ENCODE assay signal across 12 cellular contexts in genomic region chr2:44668336-44668735, GRCh38.
DNase-seq lines count a peak whose midpoint lies in the region; ATAC-seq and TF ChIP-seq lines count a peak whose summit lies in the region.
"Had no signal": no experiment of that assay in that cellular context is flagged by ENCODE, and none has a peak within 500 bp of the region (broad histone marks: within the 10 kb centered on the region; RNA-seq: fewer than 3 reads in every experiment).

No MANE protein-coding gene starts in this region.

- no TSS peak for BruUV-seq in HCT116 (replicated peaks; lab: Mats Ljungman, UMichigan)

- H3K4me1 ChIP-seq in DND-41 (ENCODE audit: insufficient read depth, low read length) (peaks cover 9% of the 10 kb centered on the region), HCT116 (ENCODE audit: control insufficient read depth in 1 of 2, insufficient read depth in 2 of 2, low read length in 2 of 2) (no peaks in the 10 kb centered on the region), OCI-LY3 (ENCODE audit: low read length) (no peaks in the 10 kb centered on the region)
- H3K4me1 ChIP-seq: sigmoid colon had no signal

- H3K4me3 ChIP-seq in DND-41 (ENCODE audit: low read depth in 1 of 2, low read length in 2 of 2): no peak overlapping the region
- no peak overlapping the region for H3K4me3 ChIP-seq in HCT116 (replicated peaks in 1 of 2; ENCODE audit: low read depth in 1 of 2, low read length in 2 of 2)
- no peak overlapping the region for H3K4me3 ChIP-seq in OCI-LY3 (ENCODE audit: low read length)
- no peak overlapping the region for H3K4me3 ChIP-seq in fibroblast of villous mesenchyme (ENCODE audit: low read depth, low read length)
- H3K4me3 ChIP-seq: sigmoid colon, SK-N-MC had no signal

- H3K36me3 ChIP-seq in DND-41 (ENCODE audit: insufficient read depth, low read length): no peaks in the 10 kb centered on the region
- H3K36me3 ChIP-seq in HCT116 (ENCODE audit: control insufficient read depth in 1 of 2, insufficient read depth in 2 of 2, low read length in 2 of 2): no peaks in the 10 kb centered on the region
- no peaks in the 10 kb centered on the region for H3K36me3 ChIP-seq in OCI-LY3 (replicated peaks; ENCODE audit: low read depth, low read length)
- H3K36me3 ChIP-seq: sigmoid colon had no signal

- peak; percentile 60 for TF ChIP-seq CTCF in DND-41 (IDR thresholded peaks at IDR 0.05; ENCODE audit: borderline replicate concordance, extremely low read depth, low read length, poor library complexity, severe bottlenecking)
- peak in 2 of 3 experiments; percentile 36 to 40; a peak in 3 of 6 replicates for TF ChIP-seq CTCF in HCT116 (IDR thresholded peaks at IDR 0.05 in 2 of 3, conservative IDR thresholded peaks at IDR 0.05 in 1 of 3; ENCODE audit: borderline replicate concordance in 1 of 3, insufficient read depth in 1 of 3, low read depth in 2 of 3, low read length in 2 of 3)
- TF ChIP-seq CTCF in OCI-LY3 (IDR thresholded peaks at IDR 0.05; ENCODE audit: low read depth, low read length): peak; percentile 77
- peak; percentile 36 for TF ChIP-seq CTCF in fibroblast of villous mesenchyme (IDR thresholded peaks at IDR 0.05; ENCODE audit: insufficient read depth, low read depth, low read length)

- H3K9me3 ChIP-seq in DND-41 (ENCODE audit: insufficient read depth, low read length, severe bottlenecking): no peaks in the 10 kb centered on the region
- H3K9me3 ChIP-seq in HCT116 (ENCODE audit: control insufficient read depth in 1 of 2, insufficient read depth in 1 of 2, low read depth in 1 of 2, low read length in 2 of 2): no peaks in the 10 kb centered on the region
- H3K9me3 ChIP-seq in OCI-LY3 (ENCODE audit: insufficient read depth, low read length): no peaks in the 10 kb centered on the region
- H3K9me3 ChIP-seq: sigmoid colon had no signal

- DNase-seq in DND-41: no peak
- peak; percentile 2 for DNase-seq in HCT116 (ENCODE audit: low read depth, low spot score)
- no peak for DNase-seq in fibroblast of villous mesenchyme (ENCODE audit: low read depth)
- no peak for DNase-seq in activated CD4-positive, alpha-beta T cell treated with anti-CD3 and anti-CD28 coated beads for 4 hours
- no peak for DNase-seq in activated naive CD4-positive, alpha-beta T cell treated with Interleukin-2 at 50 U/mL for 16 hours
- DNase-seq: foreskin fibroblast, NCI-H1105 treated with DMSO at 0.1 percent for 48 hours, sigmoid colon had no signal

- H2AFZ ChIP-seq in DND-41 (ENCODE audit: low read depth, low read length) (no peak overlapping the region), HCT116 (ENCODE audit: low read depth, low read length, poor library complexity, severe bottlenecking) (no peak overlapping the region), OCI-LY3 (ENCODE audit: low read depth, low read length) (0 out of 2 replicates have a peak overlapping the region, but pooled peaks have one; percentile 1)

- CTCF ChIA-PET in HCT116 (lab: Charles Lee): interaction anchor here (0.7 to 1.0 kb wide), 3 partner anchors 19 to 189 kb away, joined by 3 to 4 read pairs (median 3); no protein-coding TSS in a partner anchor

- peaks cover 33% of the 10 kb centered on the region for H4K20me1 ChIP-seq in DND-41 (ENCODE audit: insufficient read depth, low read length)
- H4K20me1 ChIP-seq in HCT116 (ENCODE audit: insufficient read depth): no peaks in the 10 kb centered on the region
- no peaks in the 10 kb centered on the region for H4K20me1 ChIP-seq in OCI-LY3 (ENCODE audit: insufficient read depth, low read length)

- H3K27ac ChIP-seq in DND-41 (ENCODE audit: low read length) (no peak overlapping the region), HCT116 (ENCODE audit: low read depth, low read length) (no peak overlapping the region), OCI-LY3 (ENCODE audit: low read length) (no peak overlapping the region)
- H3K27ac ChIP-seq: sigmoid colon, SK-N-MC had no signal

- H3K27me3 ChIP-seq in DND-41 (ENCODE audit: insufficient read depth, low read length, poor library complexity) (peaks cover 12% of the 10 kb centered on the region), HCT116 (ENCODE audit: insufficient read depth, low read length) (no peaks in the 10 kb centered on the region), OCI-LY3 (ENCODE audit: low read depth, low read length) (no peaks in the 10 kb centered on the region)
- H3K27me3 ChIP-seq: sigmoid colon had no signal

- TF ChIP-seq RAD21 in HCT116 (IDR thresholded peaks at IDR 0.05; ENCODE audit: low read depth): peak; percentile 27

- no peaks in the 10 kb centered on the region for H3K9me2 ChIP-seq in HCT116 (ENCODE audit: insufficient read depth)

- intact Hi-C loops in HCT116 (cut with micrococcal nuclease): no loop called here

- H3K4me2 ChIP-seq in DND-41 (ENCODE audit: insufficient read depth, low read length) (no peak overlapping the region), HCT116 (ENCODE audit: low read length) (no peak overlapping the region), OCI-LY3 (ENCODE audit: low read length) (peak overlapping the region; percentile 37; the same call in 1 of the 2 replicates)

- RAD21 ChIA-PET in HCT116 (lab: Charles Lee; ENCODE audit: low non-redundant PET in 1 of 2, low total read pairs in 2 of 2, uncharacterized antibody in 2 of 2, unreplicated experiment in 2 of 2): no interaction called here

- no peak for TF ChIP-seq POLR2A in HCT116 (IDR thresholded peaks at IDR 0.05; ENCODE audit: borderline replicate concordance, extremely low read depth, insufficient read depth, insufficient read length)

- no peaks in the 10 kb centered on the region for H3K79me2 ChIP-seq in DND-41 (ENCODE audit: insufficient read depth, low read length)
- no peaks in the 10 kb centered on the region for H3K79me2 ChIP-seq in HCT116 (ENCODE audit: insufficient read depth, low read length)
- no peaks in the 10 kb centered on the region for H3K79me2 ChIP-seq in OCI-LY3 (ENCODE audit: low read length)

- H3K9ac ChIP-seq in DND-41 (ENCODE audit: low read depth, low read length): no peak overlapping the region
- no peak overlapping the region for H3K9ac ChIP-seq in HCT116 (ENCODE audit: low read length)
- H3K9ac ChIP-seq in OCI-LY3 (ENCODE audit: low read length): no peak overlapping the region

- ATAC-seq in DND-41 (ENCODE audit: insufficient read depth, low read depth): peak; percentile 58; the same call in 1 of the 3 replicates
- ATAC-seq in HCT116: peak; percentile 63
- ATAC-seq in GM21786 (IDR thresholded peaks at IDR 0.05; ENCODE audit: unreplicated experiment): no peak
- no peak for ATAC-seq in HG02885 (IDR thresholded peaks at IDR 0.05; ENCODE audit: poor library complexity, unreplicated experiment)

- POLR2A ChIA-PET in HCT116 (lab: Charles Lee): no interaction called here

TF ChIP-seq in HCT116, 20 proteins besides CTCF, POLR2A, EP300 and RAD21:
- TF ChIP-seq TCF7L2 (IDR thresholded peaks at IDR 0.05; ENCODE audit: borderline replicate concordance, extremely low read depth, insufficient read depth, insufficient read length): no peak
- no peak for TF ChIP-seq REST (IDR thresholded peaks at IDR 0.05; ENCODE audit: low read depth)
- TF ChIP-seq POLR2AphosphoS5 (IDR thresholded peaks at IDR 0.05; ENCODE audit: low read depth, low read length): no peak
- no peak for TF ChIP-seq ELF1 (IDR thresholded peaks at IDR 0.05; ENCODE audit: borderline replicate concordance, low read depth)
- no peak for TF ChIP-seq CEBPB (IDR thresholded peaks at IDR 0.05; ENCODE audit: low read depth)
- no peak for TF ChIP-seq MAX (IDR thresholded peaks at IDR 0.05)
- TF ChIP-seq ZBTB33 (IDR thresholded peaks at IDR 0.05; ENCODE audit: extremely low read depth, insufficient replicate concordance, low read length): no peak
- TF ChIP-seq SIN3A (IDR thresholded peaks at IDR 0.05; ENCODE audit: low read depth): 0 out of 2 replicates have a peak, but pooled peaks have one; percentile 24
TF ChIP-seq in HCT116: peak in this region for 1.

Comparison
In these comparisons a context has a peak if more than half of its experiments do, and no peak if none do; other contexts are left out.
1. ATAC-seq: peak in DND-41 (single experiment) and HCT116 (single experiment); none in GM21786 (single experiment) and HG02885 (single experiment).
2. Peak in every context shown above with its lines, with median percentiles within 50 percentile points of each other: CTCF ChIP-seq.